27 cellular contexts compared by ENCODE assay signal in the genomic region with DNA sequence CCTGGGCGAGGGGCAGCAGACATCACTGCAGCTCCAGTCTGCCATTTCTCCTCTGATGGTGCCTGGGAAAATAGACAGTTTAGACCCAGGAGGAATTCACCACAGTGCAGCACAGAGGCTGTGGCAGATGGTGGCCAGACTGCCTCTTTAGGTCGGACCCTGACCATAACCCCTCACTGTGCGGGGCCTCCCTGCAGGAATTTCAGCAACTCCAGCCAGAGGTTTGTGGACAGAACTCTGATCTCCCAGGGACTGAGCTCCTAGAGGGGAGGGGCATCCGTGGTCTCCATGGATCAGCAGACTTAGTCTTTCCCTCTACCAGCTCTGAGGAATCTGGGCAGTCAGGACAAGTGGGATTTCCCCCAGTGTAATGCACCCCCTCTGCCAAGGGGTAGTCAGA.
"Had no signal": no experiment of that assay in that cellular context is flagged by ENCODE, and none has a peak within 500 bp of the region (broad histone marks: within the 10 kb centered on the region; RNA-seq: fewer than 3 reads in every experiment).

No MANE protein-coding gene starts in this region.

- DNase-seq: activated CD4-positive, alpha-beta memory T cell treated with anti-CD3 and anti-CD28 coated beads, Interleukin-2, amount 10 ng/mL, durations not matched to agents 7 days and 5 days; activated CD4-positive, alpha-beta T cell treated with anti-CD3 and anti-CD28 coated beads for 1 hour; activated CD4-positive, alpha-beta T cell treated with anti-CD3 and anti-CD28 coated beads, Interleukin-2, amount 10 ng/mL, durations not matched to agents 7 days and 5 days; activated gamma-delta T cell treated with Interleukin-2 at 50 U/mL for 16 hours; activated naive CD8-positive, alpha-beta T cell treated with anti-CD3 and anti-CD28 coated beads, Interleukin-2, amount 50 U/mL, for 24 hours; activated T-cell treated with anti-CD3 and anti-CD28 coated beads, Interleukin-2, amount 50 U/mL, for 4 hours; amygdala; dermis blood vessel endothelial cell; effector CD8-positive, alpha-beta T cell; hippocampal formation; left colon; mucosa of descending colon; ovary; retina; stimulated activated CD4-positive, alpha-beta T cell treated with anti-CD3 and anti-CD28 coated beads, Interleukin-15, amount 100 ng/mL, for 24 hours; stimulated activated CD4-positive, alpha-beta T cell treated with anti-CD3 and anti-CD28 coated beads, Interleukin-2, amount 100 ng/mL, for 24 hours; stimulated activated naive B cell treated with anti-CD40 and anti-IgM and Interleukin-4, amounts not matched to agents 10 μg/mL and 1 μg/mL and 100 μg/mL, for 72 hours; stomach; T-helper 17 cell; T1000; thyroid gland; upper lobe of left lung had no signal

- H3K36me3 ChIP-seq: ovary, stomach, thyroid gland, upper lobe of left lung had no signal

- H3K27me3 Mint-ChIP-seq: activated CD4-positive, alpha-beta memory T cell treated with anti-CD3 and anti-CD28 coated beads, Interleukin-2, amount 10 ng/mL, durations not matched to agents 7 days and 5 days; activated CD4-positive, alpha-beta T cell treated with anti-CD3 and anti-CD28 coated beads, Interleukin-2, amount 10 ng/mL, durations not matched to agents 7 days and 5 days; activated naive CD4-positive, alpha-beta T cell treated with anti-CD3 and anti-CD28 coated beads, Interleukin-2, amount 50 U/mL, for 24 hours; activated naive CD8-positive, alpha-beta T cell treated with anti-CD3 and anti-CD28 coated beads, Interleukin-2, amount 50 U/mL, for 24 hours; activated T-helper 17 cell treated with anti-CD3 and anti-CD28 coated beads, Interleukin-2, amount 50 U/mL, for 72 hours; progenitor cell of endocrine pancreas; stimulated activated naive B cell treated with anti-CD40 and anti-IgM and Interleukin-4, amounts not matched to agents 10 μg/mL and 1 μg/mL and 100 μg/mL, for 72 hours; T-helper 17 cell had no signal

- H3K27ac Mint-ChIP-seq: activated CD4-positive, alpha-beta memory T cell treated with anti-CD3 and anti-CD28 coated beads, Interleukin-2, amount 10 ng/mL, durations not matched to agents 7 days and 5 days; activated CD4-positive, alpha-beta T cell treated with anti-CD3 and anti-CD28 coated beads, Interleukin-2, amount 10 ng/mL, durations not matched to agents 7 days and 5 days; activated naive CD4-positive, alpha-beta T cell treated with anti-CD3 and anti-CD28 coated beads, Interleukin-2, amount 50 U/mL, for 24 hours; activated naive CD8-positive, alpha-beta T cell treated with anti-CD3 and anti-CD28 coated beads, Interleukin-2, amount 50 U/mL, for 24 hours; activated T-helper 17 cell treated with anti-CD3 and anti-CD28 coated beads, Interleukin-2, amount 50 U/mL, for 72 hours; nephron; progenitor cell of endocrine pancreas; T-helper 17 cell had no signal

- H3K27ac ChIP-seq: ovary, stomach, thyroid gland, upper lobe of left lung had no signal

- H3K4me1 Mint-ChIP-seq: activated CD4-positive, alpha-beta memory T cell treated with anti-CD3 and anti-CD28 coated beads, Interleukin-2, amount 10 ng/mL, durations not matched to agents 7 days and 5 days; activated CD4-positive, alpha-beta T cell treated with anti-CD3 and anti-CD28 coated beads, Interleukin-2, amount 10 ng/mL, durations not matched to agents 7 days and 5 days; activated naive CD4-positive, alpha-beta T cell treated with anti-CD3 and anti-CD28 coated beads, Interleukin-2, amount 50 U/mL, for 24 hours; activated T-helper 17 cell treated with anti-CD3 and anti-CD28 coated beads, Interleukin-2, amount 50 U/mL, for 72 hours; nephron had no signal

- H3K4me3 Mint-ChIP-seq: activated CD4-positive, alpha-beta memory T cell treated with anti-CD3 and anti-CD28 coated beads, Interleukin-2, amount 10 ng/mL, durations not matched to agents 7 days and 5 days; activated CD4-positive, alpha-beta T cell treated with anti-CD3 and anti-CD28 coated beads, Interleukin-2, amount 10 ng/mL, durations not matched to agents 7 days and 5 days; activated naive CD4-positive, alpha-beta T cell treated with anti-CD3 and anti-CD28 coated beads, Interleukin-2, amount 50 U/mL, for 24 hours; activated naive CD8-positive, alpha-beta T cell treated with anti-CD3 and anti-CD28 coated beads, Interleukin-2, amount 50 U/mL, for 24 hours; activated T-cell treated with anti-CD3 and anti-CD28 coated beads, Interleukin-2, amount 50 U/mL, for 4 hours; activated T-helper 17 cell treated with anti-CD3 and anti-CD28 coated beads, Interleukin-2, amount 50 U/mL, for 72 hours; nephron; T-helper 17 cell had no signal

- H3K9me3 ChIP-seq: mucosa of descending colon, ovary, stomach, thyroid gland, upper lobe of left lung had no signal

- ATAC-seq: activated naive CD8-positive, alpha-beta T cell treated with anti-CD3 and anti-CD28 coated beads, Interleukin-2, amount 50 U/mL, for 24 hours; activated T-helper 17 cell treated with anti-CD3 and anti-CD28 coated beads, Interleukin-2, amount 50 U/mL, for 72 hours; left colon; mucosa of descending colon; T-helper 17 cell had no signal

- H3K4me3 ChIP-seq: lung, mucosa of descending colon, ovary, stomach, thyroid gland, upper lobe of left lung had no signal

- H3K27me3 ChIP-seq: ovary, stomach, thyroid gland, upper lobe of left lung had no signal
